Comparison of ENCODE assay signal across 25 cellular contexts in genomic region chr6:37913210-37913609, GRCh38.
DNase-seq lines count a peak whose midpoint lies in the region; ATAC-seq, FAIRE-seq and TF ChIP-seq lines count a peak whose summit lies in the region.
"Had no signal": no experiment of that assay in that cellular context is flagged by ENCODE, and none has a peak within 500 bp of the region (broad histone marks: within the 10 kb centered on the region; RNA-seq: fewer than 3 reads in every experiment).

No MANE protein-coding gene starts in this region.

- H4K20me1 ChIP-seq in IMR-90 (ENCODE audit: insufficient read depth, low read length) = peaks cover 92% of the 10 kb centered on the region

- peaks cover 6% of the 10 kb centered on the region for H3K4me1 ChIP-seq in IMR-90 (ENCODE audit: control insufficient read depth, insufficient read depth, low read length)
- peaks cover 28% of the 10 kb centered on the region for H3K4me1 ChIP-seq in skeletal muscle satellite cell (ENCODE audit: control insufficient read depth, insufficient read depth, low read length)
- H3K4me1 ChIP-seq: SJCRH30 had no signal

- TF ChIP-seq POLR2A in IMR-90 (IDR thresholded peaks at IDR 0.05; ENCODE audit: low read depth, low read length) = no peak

- CTCF ChIA-PET in IMR-90 (lab: Yijun Ruan, JAX) = no interaction called here

- H3K4me3 ChIP-seq in IMR-90 (ENCODE audit: insufficient read depth, low read depth, low read length) (no peak overlapping the region), epithelial cell of esophagus (ENCODE audit: low read length) (no peak overlapping the region), skeletal muscle satellite cell (ENCODE audit: low read length) (no peak overlapping the region)
- H3K4me3 ChIP-seq: cardiac muscle cell, left lung, sigmoid colon, SJCRH30, thoracic aorta had no signal

- H3K27me3 ChIP-seq in IMR-90 (ENCODE audit: control insufficient read depth, insufficient read depth, low read length) (no peaks in the 10 kb centered on the region), skeletal muscle satellite cell (ENCODE audit: control insufficient read depth, insufficient read depth, low read length) (no peaks in the 10 kb centered on the region)
- H3K27me3 ChIP-seq: cardiac muscle cell, left lung, sigmoid colon, SJCRH30 had no signal

- H3K27ac ChIP-seq in IMR-90 (ENCODE audit: insufficient read depth, low read length) = no peak overlapping the region
- H3K27ac ChIP-seq: C4-2B, cardiac muscle cell, left lung, sigmoid colon, SJCRH30, thoracic aorta, WERI-Rb-1 had no signal

- H2AK9ac ChIP-seq in IMR-90 (replicated peaks; ENCODE audit: low read depth, low read length, poor library complexity) = no peak overlapping the region

- no peak overlapping the region for H4K8ac ChIP-seq in IMR-90 (ENCODE audit: low read depth in 2 of 2, low read length in 2 of 2)

- H3K4me3 Mint-ChIP-seq in activated naive CD4-positive, alpha-beta T cell treated with anti-CD3 and anti-CD28 coated beads, Interleukin-2, amount 50 U/mL, for 24 hours = no peak overlapping the region
- H3K4me3 Mint-ChIP-seq: activated CD4-positive, alpha-beta memory T cell treated with anti-CD3 and anti-CD28 coated beads for 36 hours; natural killer cell treated with Interleukin-12 subunit alpha and Interleukin-12 subunit beta and Interleukin-15 and Interleukin-18, amount 100 ng/mL, for 72 hours; stimulated activated memory B cell treated with anti-CD40 and anti-IgM and Interleukin-4, amounts not matched to agents 10 μg/mL and 1 μg/mL and 100 μg/mL, for 72 hours; T-helper 17 cell had no signal

- no peak for FAIRE-seq in RCC 7860 (lab: Jason Lieb, UNC)

- no peak for TF ChIP-seq RAD21 in IMR-90 (IDR thresholded peaks at IDR 0.05; ENCODE audit: low read length)

- no peak overlapping the region for H3K14ac ChIP-seq in IMR-90 (replicated peaks; ENCODE audit: low read depth, low read length)

- no peak overlapping the region for H2AFZ ChIP-seq in IMR-90 (replicated peaks; ENCODE audit: low read length, poor library complexity)

- no peak overlapping the region for H2BK120ac ChIP-seq in IMR-90 (ENCODE audit: low read depth, low read length)

- H3K56ac ChIP-seq in IMR-90 (ENCODE audit: extremely low read depth, insufficient read depth, low read length) = no peak overlapping the region

- H3K9me3 Mint-ChIP-seq in activated naive CD4-positive, alpha-beta T cell treated with anti-CD3 and anti-CD28 coated beads, Interleukin-2, amount 50 U/mL, for 24 hours = no peaks in the 10 kb centered on the region
- H3K9me3 Mint-ChIP-seq: activated CD4-positive, alpha-beta memory T cell treated with anti-CD3 and anti-CD28 coated beads for 36 hours; natural killer cell treated with Interleukin-12 subunit alpha and Interleukin-12 subunit beta and Interleukin-15 and Interleukin-18, amount 100 ng/mL, for 72 hours; stimulated activated memory B cell treated with anti-CD40 and anti-IgM and Interleukin-4, amounts not matched to agents 10 μg/mL and 1 μg/mL and 100 μg/mL, for 72 hours had no signal

- POLR2A ChIA-PET in IMR-90 (lab: Charles Lee; ENCODE audit: unreplicated experiment) = no interaction called here

- H3K27me3 Mint-ChIP-seq in activated naive CD4-positive, alpha-beta T cell treated with anti-CD3 and anti-CD28 coated beads, Interleukin-2, amount 50 U/mL, for 24 hours = no peaks in the 10 kb centered on the region
- H3K27me3 Mint-ChIP-seq: activated CD4-positive, alpha-beta memory T cell treated with anti-CD3 and anti-CD28 coated beads for 36 hours; natural killer cell treated with Interleukin-12 subunit alpha and Interleukin-12 subunit beta and Interleukin-15 and Interleukin-18, amount 100 ng/mL, for 72 hours; stimulated activated memory B cell treated with anti-CD40 and anti-IgM and Interleukin-4, amounts not matched to agents 10 μg/mL and 1 μg/mL and 100 μg/mL, for 72 hours; T-helper 17 cell had no signal

- WGBS in IMR-90 (ENCODE audit: extremely low coverage in 2 of 2, insufficient read length in 1 of 2), 2 experiments = no CpG with 5 or more reads among the region's 1 CpG

- peak overlapping the region; percentile 4 for H3K27ac Mint-ChIP-seq in activated naive CD4-positive, alpha-beta T cell treated with anti-CD3 and anti-CD28 coated beads, Interleukin-2, amount 50 U/mL, for 24 hours
- H3K27ac Mint-ChIP-seq: activated CD4-positive, alpha-beta memory T cell treated with anti-CD3 and anti-CD28 coated beads for 36 hours; natural killer cell treated with Interleukin-12 subunit alpha and Interleukin-12 subunit beta and Interleukin-15 and Interleukin-18, amount 100 ng/mL, for 72 hours; stimulated activated memory B cell treated with anti-CD40 and anti-IgM and Interleukin-4, amounts not matched to agents 10 μg/mL and 1 μg/mL and 100 μg/mL, for 72 hours; T-helper 17 cell had no signal

- peaks cover 11% of the 10 kb centered on the region for H3K36me3 Mint-ChIP-seq in activated naive CD4-positive, alpha-beta T cell treated with anti-CD3 and anti-CD28 coated beads, Interleukin-2, amount 50 U/mL, for 24 hours

- dilution Hi-C loops in IMR-90 (cut with HindIII; ENCODE audit: low sequenced_read_pairs, unreplicated experiment) = no loop called here

- H3K4ac ChIP-seq in IMR-90 (ENCODE audit: low read depth, low read length) = no peak overlapping the region

- H3K79me1 ChIP-seq in IMR-90 (ENCODE audit: low read depth in 1 of 2, low read length in 2 of 2) = peaks cover 33 to 85% of the 10 kb centered on the region in 2 experiments

- H2AK5ac ChIP-seq in IMR-90 (ENCODE audit: low read depth, low read length) = no peak overlapping the region

- no peaks in the 10 kb centered on the region for H3K9me3 ChIP-seq in IMR-90 (ENCODE audit: control insufficient read depth, insufficient read depth, low read length)
- no peaks in the 10 kb centered on the region for H3K9me3 ChIP-seq in skeletal muscle satellite cell (replicated peaks; ENCODE audit: low read length)
- H3K9me3 ChIP-seq: left lung, sigmoid colon, SJCRH30, thoracic aorta had no signal

- H3K9ac ChIP-seq in IMR-90 (ENCODE audit: low read depth, low read length) = no peak overlapping the region
- no peak overlapping the region for H3K9ac ChIP-seq in skeletal muscle satellite cell (ENCODE audit: low read depth, low read length)

- H3K4me2 ChIP-seq in IMR-90 (ENCODE audit: low read depth, low read length) (peak overlapping the region; percentile 31; the same call in 1 of the 2 replicates), skeletal muscle satellite cell (ENCODE audit: low read length) (peak overlapping the region; percentile 1)

- H4K91ac ChIP-seq in IMR-90 (ENCODE audit: insufficient read depth, low read depth, low read length) = no peak overlapping the region

- H3K36me3 ChIP-seq in IMR-90 (ENCODE audit: control insufficient read depth, insufficient read depth, low read length) (peaks cover 2% of the 10 kb centered on the region; the same call in 1 of the 2 replicates), skeletal muscle satellite cell (ENCODE audit: insufficient read depth, low read length) (peaks cover 5% of the 10 kb centered on the region)
- H3K36me3 ChIP-seq: cardiac muscle cell, left lung, thoracic aorta had no signal

- peaks cover 76% of the 10 kb centered on the region for H3K4me1 Mint-ChIP-seq in activated naive CD4-positive, alpha-beta T cell treated with anti-CD3 and anti-CD28 coated beads, Interleukin-2, amount 50 U/mL, for 24 hours

- no peak for DNase-seq in activated naive CD4-positive, alpha-beta T cell (lab: John Stamatoyannopoulos, UW)
- DNase-seq in IMR-90 = peak; percentile 29
- DNase-seq in epithelial cell of esophagus (ENCODE audit: low read depth) = peak; percentile 60
- no peak for DNase-seq in NCI-H1694 treated with DMSO at 0.1 percent for 48 hours (lab: John Stamatoyannopoulos, UW)
- no peak for DNase-seq in RCC 7860 (ENCODE audit: low spot score)
- DNase-seq in activated gamma-delta T cell treated with Interleukin-2 at 50 U/mL for 16 hours = no peak
- DNase-seq: activated CD4-positive, alpha-beta memory T cell treated with anti-CD3 and anti-CD28 coated beads for 36 hours; GDM1; left lung; midbrain; NCI-H187 treated with DMSO at 0.1 percent for 48 hours; NCI-H345; OCI-M1; posterior cingulate gyrus; sigmoid colon; SJCRH30; T-helper 17 cell; WERI-Rb-1 had no signal

- TF ChIP-seq CTCF in IMR-90 (conservative IDR thresholded peaks at IDR 0.05; ENCODE audit: low read depth, low read length) (no peak), epithelial cell of esophagus (IDR thresholded peaks at IDR 0.05; ENCODE audit: insufficient read depth, low read depth, low read length, missing control alignments) (no peak)

- BruUV-seq in IMR-90 (replicated peaks; lab: Mats Ljungman, UMichigan) = no TSS peak

- H2BK5ac ChIP-seq in IMR-90 (ENCODE audit: low read depth, low read length, poor library complexity, severe bottlenecking) = no peak overlapping the region

- no peak overlapping the region for H4K5ac ChIP-seq in IMR-90 (ENCODE audit: low read depth, low read length)

- no peak overlapping the region for H2BK20ac ChIP-seq in IMR-90 (ENCODE audit: low read depth, low read length)

- in situ Hi-C loops in IMR-90 (cut with MboI; ENCODE audit: low sequenced_read_pairs) = no loop called here

- peak; percentile 28; the same call in 1 of the 2 replicates for ATAC-seq in IMR-90 (ENCODE audit: low read depth)
- ATAC-seq: left lung; natural killer cell treated with Interleukin-12 subunit alpha and Interleukin-12 subunit beta and Interleukin-15 and Interleukin-18, amount 100 ng/mL, for 72 hours; stimulated activated memory B cell treated with anti-CD40 and anti-IgM and Interleukin-4, amounts not matched to agents 10 μg/mL and 1 μg/mL and 100 μg/mL, for 72 hours; T-helper 17 cell had no signal

- H2BK15ac ChIP-seq in IMR-90 (ENCODE audit: low read depth, low read length) = no peak overlapping the region

- H3K18ac ChIP-seq in IMR-90 (ENCODE audit: low read depth, low read length) = no peak overlapping the region

- no peak overlapping the region for H3K23ac ChIP-seq in IMR-90 (ENCODE audit: low read depth, low read length)

- intact Hi-C loops in IMR-90 (cut with micrococcal nuclease) = no loop called here

- H3K9me1 ChIP-seq in IMR-90 (ENCODE audit: insufficient read depth, low read length) = peaks cover 8% of the 10 kb centered on the region

TF ChIP-seq in IMR-90, 13 proteins besides CTCF, POLR2A, EP300 and RAD21 (continues in another document):
- no peak for TF ChIP-seq RFX5 (IDR thresholded peaks at IDR 0.05; ENCODE audit: low read depth, low read length)
- no peak for TF ChIP-seq BHLHE40 (IDR thresholded peaks at IDR 0.05; ENCODE audit: low read depth, low read length)
- TF ChIP-seq ELK1 (IDR thresholded peaks at IDR 0.05; ENCODE audit: borderline replicate concordance, low read depth, low read length) = no peak

Comparison
In these comparisons a context has a peak if more than half of its experiments do, and no peak if none do; other contexts are left out.
1. DNase-seq: peak in IMR-90 (single experiment) and epithelial cell of esophagus (single experiment); none in activated naive CD4-positive, alpha-beta T cell (0 of 4), NCI-H1694 treated with DMSO at 0.1 percent for 48 hours (single experiment), RCC 7860 (single experiment) and activated gamma-delta T cell treated with Interleukin-2 at 50 U/mL for 16 hours (single experiment).